18 cellular contexts compared by ENCODE assay signal in genomic region chr2:25336446-25336845, GRCh38. TPM values are rescaled to one million over a fixed set of nuclear protein-coding genes. Genes with fewer than 3 reads are reported as not detected.
DNase-seq lines count a peak whose midpoint lies in the region; ATAC-seq lines count a peak whose summit lies in the region.
"Had no signal": no experiment of that assay in that cellular context is flagged by ENCODE, and none has a peak within 500 bp of the region (broad histone marks: within the 10 kb centered on the region; RNA-seq: fewer than 3 reads in every experiment).

No MANE protein-coding gene starts in this region.

- intact Hi-C loops in activated CD4-positive, alpha-beta memory T cell treated with anti-CD3 and anti-CD28 coated beads for 36 hours (cut with micrococcal nuclease), result no loop called here

- peak overlapping the region; percentile 31 for H3K27ac Mint-ChIP-seq in activated CD4-positive, alpha-beta memory T cell treated with anti-CD3 and anti-CD28 coated beads for 36 hours
- no peak overlapping the region for H3K27ac Mint-ChIP-seq in activated CD4-positive, alpha-beta memory T cell treated with anti-CD3 and anti-CD28 coated beads, Interleukin-2, amount 10 ng/mL, durations not matched to agents 7 days and 5 days
- H3K27ac Mint-ChIP-seq in activated CD8-positive, alpha-beta T cell treated with anti-CD3 and anti-CD28 coated beads, Interleukin-2, amount 10 ng/mL, durations not matched to agents 7 days and 5 days, result peak overlapping the region; percentile 74
- H3K27ac Mint-ChIP-seq in stimulated activated naive B cell treated with anti-CD40 and anti-IgM and Interleukin-4, amounts not matched to agents 10 μg/mL and 1 μg/mL and 100 μg/mL, for 72 hours, result peak overlapping the region; percentile 52

- DNase-seq in activated CD4-positive, alpha-beta memory T cell treated with anti-CD3 and anti-CD28 coated beads for 36 hours, result no peak
- DNase-seq in activated CD4-positive, alpha-beta memory T cell treated with anti-CD3 and anti-CD28 coated beads, Interleukin-2, amount 10 ng/mL, durations not matched to agents 7 days and 5 days, result no peak
- no peak for DNase-seq in activated CD8-positive, alpha-beta T cell treated with anti-CD3 and anti-CD28 coated beads, Interleukin-2, amount 10 ng/mL, durations not matched to agents 7 days and 5 days
- no peak for DNase-seq in stimulated activated naive B cell treated with anti-CD40 and anti-IgM and Interleukin-4, amounts not matched to agents 10 μg/mL and 1 μg/mL and 100 μg/mL, for 72 hours
- no peak for DNase-seq in NCI-H526 treated with DMSO at 0.1 percent for 48 hours (lab: John Stamatoyannopoulos, UW)
- no peak for DNase-seq in NCI-H2081 treated with DMSO at 0.1 percent for 48 hours (lab: John Stamatoyannopoulos, UW)
- DNase-seq: activated gamma-delta T cell treated with Interleukin-2 at 50 U/mL for 16 hours; effector CD8-positive, alpha-beta T cell; heart right ventricle; KG1; NCI-H1092 treated with DMSO at 0.1 percent for 48 hours; NCI-H2107; NCI-H774; small intestine; SW 1271 had no signal

- POLR2A ChIA-PET in activated CD4-positive, alpha-beta memory T cell treated with anti-CD3 and anti-CD28 coated beads for 36 hours (lab: Charles Lee), result interaction anchor here (2.4 kb wide), 1 partner anchor 22 kb away, joined by 9 read pairs; no protein-coding TSS in a partner anchor
- POLR2A ChIA-PET in activated CD4-positive, alpha-beta memory T cell treated with anti-CD3 and anti-CD28 coated beads, Interleukin-2, amount 10 ng/mL, durations not matched to agents 7 days and 5 days (lab: Charles Lee), result interaction anchor here (1.0 to 4.6 kb wide), 7 partner anchors 13 to 63 kb away, joined by 3 to 26 read pairs (median 4); no protein-coding TSS in a partner anchor
- POLR2A ChIA-PET in activated CD8-positive, alpha-beta T cell treated with anti-CD3 and anti-CD28 coated beads, Interleukin-2, amount 10 ng/mL, durations not matched to agents 7 days and 5 days (lab: Charles Lee), result interaction anchor here (0.9 kb wide), 1 partner anchor 27 kb away, joined by 3 read pairs; no protein-coding TSS in a partner anchor

- peak overlapping the region; percentile 24; the same call in 1 of the 2 replicates for H3K4me3 ChIP-seq in iPS-18c (ENCODE audit: insufficient read depth, low read depth, low read length)
- H3K4me3 ChIP-seq: heart right ventricle, ovary had no signal

- H3K27me3 Mint-ChIP-seq in activated CD4-positive, alpha-beta memory T cell treated with anti-CD3 and anti-CD28 coated beads for 36 hours, result no peaks in the 10 kb centered on the region
- no peaks in the 10 kb centered on the region for H3K27me3 Mint-ChIP-seq in activated CD4-positive, alpha-beta memory T cell treated with anti-CD3 and anti-CD28 coated beads, Interleukin-2, amount 10 ng/mL, durations not matched to agents 7 days and 5 days
- H3K27me3 Mint-ChIP-seq in activated CD8-positive, alpha-beta T cell treated with anti-CD3 and anti-CD28 coated beads, Interleukin-2, amount 10 ng/mL, durations not matched to agents 7 days and 5 days (ENCODE audit: low read depth), result no peaks in the 10 kb centered on the region
- H3K27me3 Mint-ChIP-seq in stimulated activated naive B cell treated with anti-CD40 and anti-IgM and Interleukin-4, amounts not matched to agents 10 μg/mL and 1 μg/mL and 100 μg/mL, for 72 hours, result no peaks in the 10 kb centered on the region

- no peaks in the 10 kb centered on the region for H3K9me3 Mint-ChIP-seq in activated CD4-positive, alpha-beta memory T cell treated with anti-CD3 and anti-CD28 coated beads for 36 hours
- no peaks in the 10 kb centered on the region for H3K9me3 Mint-ChIP-seq in activated CD4-positive, alpha-beta memory T cell treated with anti-CD3 and anti-CD28 coated beads, Interleukin-2, amount 10 ng/mL, durations not matched to agents 7 days and 5 days
- H3K9me3 Mint-ChIP-seq in activated CD8-positive, alpha-beta T cell treated with anti-CD3 and anti-CD28 coated beads, Interleukin-2, amount 10 ng/mL, durations not matched to agents 7 days and 5 days (ENCODE audit: insufficient read depth), result no peaks in the 10 kb centered on the region
- H3K9me3 Mint-ChIP-seq in stimulated activated naive B cell treated with anti-CD40 and anti-IgM and Interleukin-4, amounts not matched to agents 10 μg/mL and 1 μg/mL and 100 μg/mL, for 72 hours, result no peaks in the 10 kb centered on the region

- no peak overlapping the region for H3K4me3 Mint-ChIP-seq in activated CD4-positive, alpha-beta memory T cell treated with anti-CD3 and anti-CD28 coated beads for 36 hours
- H3K4me3 Mint-ChIP-seq in activated CD4-positive, alpha-beta memory T cell treated with anti-CD3 and anti-CD28 coated beads, Interleukin-2, amount 10 ng/mL, durations not matched to agents 7 days and 5 days, result no peak overlapping the region
- no peak overlapping the region for H3K4me3 Mint-ChIP-seq in activated CD8-positive, alpha-beta T cell treated with anti-CD3 and anti-CD28 coated beads, Interleukin-2, amount 10 ng/mL, durations not matched to agents 7 days and 5 days
- no peak overlapping the region for H3K4me3 Mint-ChIP-seq in stimulated activated naive B cell treated with anti-CD40 and anti-IgM and Interleukin-4, amounts not matched to agents 10 μg/mL and 1 μg/mL and 100 μg/mL, for 72 hours

- no peaks in the 10 kb centered on the region for H3K9me3 ChIP-seq in iPS-18c (ENCODE audit: control insufficient read depth, insufficient read depth, low read length)
- H3K9me3 ChIP-seq: heart right ventricle, ovary had no signal

- peaks cover 75% of the 10 kb centered on the region for H3K4me1 Mint-ChIP-seq in activated CD4-positive, alpha-beta memory T cell treated with anti-CD3 and anti-CD28 coated beads for 36 hours (ENCODE audit: low read depth)
- H3K4me1 Mint-ChIP-seq in activated CD4-positive, alpha-beta memory T cell treated with anti-CD3 and anti-CD28 coated beads, Interleukin-2, amount 10 ng/mL, durations not matched to agents 7 days and 5 days, result peaks cover 56% of the 10 kb centered on the region
- H3K4me1 Mint-ChIP-seq in activated CD8-positive, alpha-beta T cell treated with anti-CD3 and anti-CD28 coated beads, Interleukin-2, amount 10 ng/mL, durations not matched to agents 7 days and 5 days (ENCODE audit: low read depth), result peaks cover 77% of the 10 kb centered on the region
- H3K4me1 Mint-ChIP-seq in stimulated activated naive B cell treated with anti-CD40 and anti-IgM and Interleukin-4, amounts not matched to agents 10 μg/mL and 1 μg/mL and 100 μg/mL, for 72 hours, result peaks cover 47 to 66% of the 10 kb centered on the region in 2 donors

- no peaks in the 10 kb centered on the region for H3K36me3 Mint-ChIP-seq in activated CD4-positive, alpha-beta memory T cell treated with anti-CD3 and anti-CD28 coated beads for 36 hours
- no peaks in the 10 kb centered on the region for H3K36me3 Mint-ChIP-seq in activated CD4-positive, alpha-beta memory T cell treated with anti-CD3 and anti-CD28 coated beads, Interleukin-2, amount 10 ng/mL, durations not matched to agents 7 days and 5 days (ENCODE audit: low read depth)
- H3K36me3 Mint-ChIP-seq in activated CD8-positive, alpha-beta T cell treated with anti-CD3 and anti-CD28 coated beads, Interleukin-2, amount 10 ng/mL, durations not matched to agents 7 days and 5 days (ENCODE audit: low read depth), result peaks cover 12% of the 10 kb centered on the region
- peaks cover 6 to 17% of the 10 kb centered on the region in 2 donors for H3K36me3 Mint-ChIP-seq in stimulated activated naive B cell treated with anti-CD40 and anti-IgM and Interleukin-4, amounts not matched to agents 10 μg/mL and 1 μg/mL and 100 μg/mL, for 72 hours

- ATAC-seq in activated CD8-positive, alpha-beta T cell treated with anti-CD3 and anti-CD28 coated beads, Interleukin-2, amount 10 ng/mL, durations not matched to agents 7 days and 5 days, result no peak
- no peak for ATAC-seq in stimulated activated naive B cell treated with anti-CD40 and anti-IgM and Interleukin-4, amounts not matched to agents 10 μg/mL and 1 μg/mL and 100 μg/mL, for 72 hours (replicated peaks)
- no peak for ATAC-seq in HG02840 (IDR thresholded peaks at IDR 0.05; ENCODE audit: low FRiP score, unreplicated experiment)
- ATAC-seq: heart right ventricle had no signal

- CTCF ChIA-PET in activated CD4-positive, alpha-beta memory T cell treated with anti-CD3 and anti-CD28 coated beads for 36 hours (lab: Charles Lee), result interaction anchor here (1.0 to 2.1 kb wide), 3 partner anchors 26 to 615 kb away, joined by 3 to 10 read pairs (median 6); no protein-coding TSS in a partner anchor
- CTCF ChIA-PET in activated CD4-positive, alpha-beta memory T cell treated with anti-CD3 and anti-CD28 coated beads, Interleukin-2, amount 10 ng/mL, durations not matched to agents 7 days and 5 days (lab: Charles Lee), result interaction anchor here (1.3 to 2.2 kb wide), 5 partner anchors 22 to 60 kb away, joined by 4 to 11 read pairs (median 7); no protein-coding TSS in a partner anchor
- CTCF ChIA-PET in activated CD8-positive, alpha-beta T cell treated with anti-CD3 and anti-CD28 coated beads, Interleukin-2, amount 10 ng/mL, durations not matched to agents 7 days and 5 days (lab: Charles Lee), result interaction anchor here (0.7 to 5.1 kb wide), 4 partner anchors 19 to 59 kb away, joined by 3 to 26 read pairs (median 10); no protein-coding TSS in a partner anchor

RNA-seq across cellular contexts. Expression of gene DNMT3A, which starts 5.3 kb away (rescaled TPM):
- 10 to 100 TPM; 52.0 to 52.5 TPM for total RNA-seq in activated CD4-positive, alpha-beta memory T cell treated with anti-CD3 and anti-CD28 coated beads for 36 hours
- total RNA-seq in activated CD4-positive, alpha-beta memory T cell treated with anti-CD3 and anti-CD28 coated beads, Interleukin-2, amount 10 ng/mL, durations not matched to agents 7 days and 5 days, result 10 to 100 TPM; 43.2 to 45.5 TPM
- total RNA-seq in activated CD8-positive, alpha-beta T cell treated with anti-CD3 and anti-CD28 coated beads, Interleukin-2, amount 10 ng/mL, durations not matched to agents 7 days and 5 days, result 10 to 100 TPM; 76.4 to 79.8 TPM
